9 cellular contexts compared by ENCODE assay signal in the genomic region with DNA sequence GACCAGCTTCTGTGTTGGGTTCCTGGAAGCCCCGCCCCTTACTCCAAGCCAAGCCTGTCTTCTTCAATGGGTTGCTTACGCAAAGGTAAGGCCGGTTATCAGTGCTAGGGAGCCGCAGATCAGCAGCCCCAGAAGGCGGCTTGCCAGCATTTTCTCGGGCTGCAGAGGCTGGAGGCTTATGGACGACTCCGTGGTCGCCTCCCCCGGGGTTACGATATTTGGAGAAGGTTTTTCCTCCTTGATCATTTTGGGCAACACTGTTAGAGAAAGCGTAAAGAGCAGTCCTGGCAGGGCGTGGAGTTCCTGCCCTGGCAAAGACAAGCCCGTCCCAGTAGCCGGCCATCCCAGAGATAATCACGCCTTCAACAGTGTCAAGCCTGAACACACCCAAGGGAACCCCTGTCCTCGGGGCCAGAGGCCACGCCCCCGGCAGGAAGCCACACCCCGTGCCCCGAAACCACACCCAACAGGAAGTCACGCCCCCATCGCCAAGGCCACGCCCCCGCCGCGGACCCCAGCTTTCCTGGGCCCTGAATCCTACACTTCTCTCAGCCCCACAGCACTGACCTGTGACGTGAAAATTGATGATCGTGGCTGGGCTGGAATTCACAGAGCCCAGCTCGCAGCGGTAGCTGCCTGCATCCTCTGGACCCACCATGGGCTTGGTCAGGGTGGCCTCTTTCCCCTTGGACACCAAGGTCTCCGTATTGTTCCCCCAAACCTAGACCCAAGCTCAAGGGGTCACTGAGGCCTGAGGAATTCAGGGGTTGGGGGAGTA. TPM values are rescaled to one million over a fixed set of nuclear protein-coding genes. Genes with fewer than 3 reads are reported as not detected.
DNase-seq lines count a peak whose midpoint lies in the region; ATAC-seq and TF ChIP-seq lines count a peak whose summit lies in the region.
"Had no signal": no experiment of that assay in that cellular context is flagged by ENCODE, and none has a peak within 500 bp of the region (broad histone marks: within the 10 kb centered on the region; RNA-seq: fewer than 3 reads in every experiment).

No MANE protein-coding gene starts in this region.

- H3K9me3 ChIP-seq in duodenal mucosa (ENCODE audit: control insufficient read depth in 1 of 2, low read length in 2 of 2) (no peaks in the 10 kb centered on the region), osteoblast (ENCODE audit: low read depth, low read length) (no peaks in the 10 kb centered on the region)

- DNase-seq in DMS153 (lab: John Stamatoyannopoulos, UW), result peak; percentile 69
- DNase-seq in NCI-H226, result peak; percentile 56
- peak; percentile 78 for DNase-seq in osteoblast (ENCODE audit: insufficient read length, low spot score, missing footprints)
- no peak for DNase-seq in AML-193 (lab: John Stamatoyannopoulos, UW)
- DNase-seq in GDM1 (lab: John Stamatoyannopoulos, UW), result no peak

- H3K4me1 ChIP-seq in duodenal mucosa (ENCODE audit: control insufficient read depth in 1 of 2, insufficient read depth in 2 of 2, low read length in 2 of 2) (peaks cover 21 to 22% of the 10 kb centered on the region in 2 donors), osteoblast (ENCODE audit: insufficient read depth, low read length) (peaks cover under 1% of the 10 kb centered on the region)

- H3K4me2 ChIP-seq in osteoblast (ENCODE audit: insufficient read depth, low read length), result no peak overlapping the region

- H3K79me2 ChIP-seq in osteoblast (ENCODE audit: insufficient read depth, low read length), result no peaks in the 10 kb centered on the region

- ATAC-seq in GM18909 (IDR thresholded peaks at IDR 0.05; ENCODE audit: poor library complexity, unreplicated experiment), result no peak
- no peak for ATAC-seq in HG03565 (IDR thresholded peaks at IDR 0.05; ENCODE audit: unreplicated experiment)
- ATAC-seq: stimulated activated effector memory CD8-positive, alpha-beta T cell treated with anti-CD3 and anti-CD28 coated beads, Interleukin-12 subunit alpha, Interleukin-12 subunit beta, amount 100 ng/mL, for 72 hours had no signal

- H3K27me3 ChIP-seq in duodenal mucosa (ENCODE audit: control insufficient read depth in 1 of 2, insufficient read depth in 2 of 2, low read length in 2 of 2) (peaks cover 0 to 5% of the 10 kb centered on the region in 2 donors), osteoblast (ENCODE audit: insufficient read depth, low read length) (peaks cover 20% of the 10 kb centered on the region)

- H3K9ac ChIP-seq in duodenal mucosa (ENCODE audit: low read depth in 1 of 2, low read length in 2 of 2), result peak overlapping the region in 1 of 2 donors; percentile 43

- H4K20me1 ChIP-seq in osteoblast (ENCODE audit: insufficient read depth, low read length), result no peaks in the 10 kb centered on the region

- H2AFZ ChIP-seq in osteoblast (ENCODE audit: low read length), result peak overlapping the region; percentile 16

- H3K4me3 ChIP-seq in duodenal mucosa (ENCODE audit: low read depth in 1 of 2, low read length in 2 of 2) (peak overlapping the region; percentile 14 to 60), osteoblast (ENCODE audit: insufficient read depth, low read length) (no peak overlapping the region)

- no peak for TF ChIP-seq CTCF in osteoblast (IDR thresholded peaks at IDR 0.05; ENCODE audit: extremely low read depth, low read depth, low read length)

- H3K36me3 ChIP-seq in duodenal mucosa (ENCODE audit: control insufficient read depth in 1 of 2, insufficient read depth in 2 of 2, low read length in 2 of 2) (no peaks in the 10 kb centered on the region), osteoblast (ENCODE audit: insufficient read depth, low read length) (no peaks in the 10 kb centered on the region)

- peak overlapping the region; percentile 41 for H3K27ac ChIP-seq in duodenal mucosa (ENCODE audit: low read depth, low read length)
- no peak overlapping the region for H3K27ac ChIP-seq in osteoblast (ENCODE audit: low read depth, low read length)

RNA-seq across cellular contexts. Expression of gene RASIP1, which starts 1.0 kb away (rescaled TPM):
- 2.1 and 3.6 TPM in 2 replicates for total RNA-seq in osteoblast

RNA-seq across cellular contexts. Expression of gene IZUMO1, which starts 5.3 kb away (rescaled TPM):
- total RNA-seq in osteoblast, result not detected in 2 replicates

RNA-seq across cellular contexts. Expression of gene FUT1, which starts 11.0 kb away (rescaled TPM):
- total RNA-seq in osteoblast, result under 0.01 TPM in 1 of 2 replicates, not detected in the other

RNA-seq across cellular contexts. Expression of gene FGF21, which starts 13.9 kb away (rescaled TPM):
- not detected in 2 replicates for total RNA-seq in osteoblast

RNA-seq across cellular contexts. Expression of gene MAMSTR, which starts 21.9 kb away (rescaled TPM):
- total RNA-seq in osteoblast, result 0.36 and 0.59 TPM in 2 replicates

Comparison
In these comparisons a context has a peak if more than half of its experiments do, and no peak if none do; other contexts are left out.
1. DNase-seq: peak in DMS153 (single experiment), NCI-H226 (single experiment) and osteoblast (single experiment); none in AML-193 (0 of 2) and GDM1 (single experiment).